22 cellular contexts compared by ENCODE assay signal in the genomic region with DNA sequence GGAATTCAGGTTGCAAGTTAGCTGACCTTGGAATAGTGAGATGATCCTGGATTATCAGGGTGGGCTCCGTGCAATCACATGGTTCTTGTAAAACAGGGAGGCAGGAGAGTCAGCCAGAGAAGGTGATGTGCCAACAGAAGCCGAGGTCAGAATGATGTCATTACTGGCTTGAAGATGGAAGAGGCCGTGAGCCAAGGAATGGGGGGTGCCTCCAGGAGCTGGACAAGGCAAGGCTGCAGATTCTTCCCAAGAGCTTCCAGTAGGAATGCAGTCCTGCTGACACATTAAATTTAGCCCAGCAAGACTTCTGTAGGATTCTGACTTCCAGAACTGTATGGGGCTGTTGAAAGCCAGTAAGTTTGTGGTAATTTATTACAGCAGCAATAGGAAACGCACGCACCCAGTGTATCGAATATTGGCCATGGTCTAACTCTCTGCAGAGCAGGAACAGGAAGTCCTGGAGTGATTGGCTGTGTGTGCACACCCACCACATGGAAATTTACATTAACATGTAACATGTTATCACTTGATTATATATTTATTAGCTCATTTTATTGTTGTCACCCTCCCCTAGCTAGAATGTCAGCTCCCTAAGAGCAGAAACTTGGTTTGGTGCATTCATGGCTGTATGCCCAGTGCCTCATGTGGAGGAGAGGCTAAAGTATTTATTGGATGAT. TPM values are rescaled to one million over a fixed set of nuclear protein-coding genes. Genes with fewer than 3 reads are reported as not detected.
"Had no signal": no experiment of that assay in that cellular context is flagged by ENCODE, and none has a peak within 500 bp of the region (broad histone marks: within the 10 kb centered on the region; RNA-seq: fewer than 3 reads in every experiment).

No MANE protein-coding gene starts in this region.

- H3K9me3 Mint-ChIP-seq: activated naive CD4-positive, alpha-beta T cell treated with anti-CD3 and anti-CD28 coated beads for 36 hours; activated naive CD8-positive, alpha-beta T cell treated with anti-CD3 and anti-CD28 coated beads, Interleukin-2, amount 50 U/mL, for 24 hours had no signal

- ATAC-seq: activated naive CD8-positive, alpha-beta T cell treated with anti-CD3 and anti-CD28 coated beads, Interleukin-2, amount 50 U/mL, for 24 hours; activated T-cell treated with anti-CD3 and anti-CD28 coated beads, Interleukin-2, amount 50 U/mL, for 72 hours had no signal

- H3K4me3 Mint-ChIP-seq: activated CD4-positive, alpha-beta memory T cell treated with anti-CD3 and anti-CD28 coated beads for 36 hours; activated naive CD4-positive, alpha-beta T cell treated with anti-CD3 and anti-CD28 coated beads for 36 hours; activated naive CD8-positive, alpha-beta T cell treated with anti-CD3 and anti-CD28 coated beads, Interleukin-2, amount 50 U/mL, for 24 hours; activated T-cell treated with anti-CD3 and anti-CD28 coated beads, Interleukin-2, amount 50 U/mL, for 72 hours; brain; nephron had no signal

- H3K4me1 ChIP-seq: spleen, upper lobe of left lung had no signal

- H3K36me3 ChIP-seq: esophagus muscularis mucosa, spleen, thoracic aorta, upper lobe of left lung had no signal

- H3K36me3 Mint-ChIP-seq: activated CD4-positive, alpha-beta memory T cell treated with anti-CD3 and anti-CD28 coated beads for 36 hours; brain had no signal

- DNase-seq: activated CD4-positive, alpha-beta memory T cell treated with anti-CD3 and anti-CD28 coated beads for 36 hours; activated CD4-positive, alpha-beta T cell treated with anti-CD3 and anti-CD28 coated beads for 48 hours; activated effector memory CD4-positive, alpha-beta T cell treated with Interleukin-2 at 50 U/mL for 16 hours; activated naive CD4-positive, alpha-beta T cell treated with anti-CD3 and anti-CD28 coated beads for 36 hours; activated naive CD8-positive, alpha-beta T cell treated with anti-CD3 and anti-CD28 coated beads, Interleukin-2, amount 50 U/mL, for 24 hours; activated T-cell treated with anti-CD3 and anti-CD28 coated beads, Interleukin-2, amount 50 U/mL, for 72 hours; aorta; caudate nucleus; effector memory CD4-positive, alpha-beta T cell; glutamatergic neuron; hippocampal formation; kidney glomerular epithelial cell; spleen; stimulated activated CD4-positive, alpha-beta T cell treated with anti-CD3 and anti-CD28 coated beads, Interleukin-4, amount 100 ng/mL, for 1 hour; stimulated activated naive CD4-positive, alpha-beta T cell; T-helper 9 cell; upper lobe of left lung had no signal

- H3K27me3 ChIP-seq: esophagus muscularis mucosa, upper lobe of left lung had no signal

- H3K4me3 ChIP-seq: esophagus muscularis mucosa, spleen, thoracic aorta, upper lobe of left lung had no signal

- H3K27me3 Mint-ChIP-seq: activated naive CD8-positive, alpha-beta T cell treated with anti-CD3 and anti-CD28 coated beads, Interleukin-2, amount 50 U/mL, for 24 hours had no signal

- H3K27ac ChIP-seq: esophagus muscularis mucosa, spleen, thoracic aorta, upper lobe of left lung had no signal

- H3K27ac Mint-ChIP-seq: activated CD4-positive, alpha-beta memory T cell treated with anti-CD3 and anti-CD28 coated beads for 36 hours; activated naive CD4-positive, alpha-beta T cell treated with anti-CD3 and anti-CD28 coated beads for 36 hours; activated naive CD8-positive, alpha-beta T cell treated with anti-CD3 and anti-CD28 coated beads, Interleukin-2, amount 50 U/mL, for 24 hours; activated T-cell treated with anti-CD3 and anti-CD28 coated beads, Interleukin-2, amount 50 U/mL, for 72 hours; brain; nephron had no signal

- H3K9me3 ChIP-seq: thoracic aorta, upper lobe of left lung had no signal

- H3K4me1 Mint-ChIP-seq: activated naive CD8-positive, alpha-beta T cell treated with anti-CD3 and anti-CD28 coated beads, Interleukin-2, amount 50 U/mL, for 24 hours; brain had no signal

RNA-seq across cellular contexts. Expression of a gene that starts 19.1 kb away (rescaled TPM):
- total RNA-seq: activated CD4-positive, alpha-beta memory T cell treated with anti-CD3 and anti-CD28 coated beads for 36 hours; activated naive CD4-positive, alpha-beta T cell treated with anti-CD3 and anti-CD28 coated beads for 36 hours; T-helper 1 cell treated with Interleukin-12 subunit alpha and Interleukin-12 subunit beta and Interleukin-4 antibody, amounts not matched to agents 30 ng/mL and 1 ng/mL, for 36 hours had no signal
